Comparison of ENCODE assay signal across 1 cellular context in the genomic region with DNA sequence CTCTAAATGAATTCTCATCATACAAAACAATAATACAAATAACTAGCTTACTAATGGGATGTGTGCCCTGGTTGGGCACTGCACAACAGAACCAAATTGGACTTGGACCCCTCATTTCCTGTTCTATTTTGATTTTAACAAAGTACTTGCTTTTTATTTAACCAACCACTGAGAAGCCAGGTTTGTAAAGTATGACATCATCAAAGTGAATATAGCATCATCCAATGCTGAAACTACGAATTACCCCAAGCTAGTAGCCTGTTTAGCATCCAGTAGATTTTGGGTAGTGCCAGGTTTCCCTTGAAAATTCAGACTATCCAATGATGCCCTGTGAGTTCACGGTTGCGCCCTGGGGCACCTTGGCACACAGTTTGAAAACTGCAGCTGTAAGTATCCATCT.
TF ChIP-seq lines count a peak whose summit lies in the region.

No MANE protein-coding gene starts in this region.

TF ChIP-seq in GM23338, 12 proteins besides CTCF, POLR2A, EP300 and RAD21 (continued from another document):
- no peak for TF ChIP-seq ZNF462 (CRISPR knock-in tag; IDR thresholded peaks at IDR 0.05)
TF ChIP-seq in GM23338: peak in this region for 1.
